ENCODE assay signal across 13 cellular contexts in genomic region chr1:17189632-17190525, GRCh38. TPM values are rescaled to one million over a fixed set of nuclear protein-coding genes. Genes with fewer than 3 reads are reported as not detected.
DNase-seq lines count a peak whose midpoint lies in the region; ATAC-seq and TF ChIP-seq lines count a peak whose summit lies in the region.
"Had no signal": no experiment of that assay in that cellular context is flagged by ENCODE, and none has a peak within 500 bp of the region (broad histone marks: within the 10 kb centered on the region; RNA-seq: fewer than 3 reads in every experiment).

No MANE protein-coding gene starts in this region.

- in situ Hi-C loops in GM13976 (cut with MboI; ENCODE audit: low sequenced_read_pairs, unreplicated experiment): no loop called here
- in situ Hi-C loops in HAP-1 (cut with MboI; ENCODE audit: low sequenced_read_pairs): no loop called here

- H3K36me3 ChIP-seq in MG63 (no peaks in the 10 kb centered on the region), mesodermal cell (ENCODE audit: control insufficient read depth, insufficient read depth, low read length) (no peaks in the 10 kb centered on the region), HAP-1 (replicated peaks) (no peaks in the 10 kb centered on the region)

- peak overlapping the region in 1 of 2 donors; percentile 16 for H3K27ac ChIP-seq in coronary artery
- H3K27ac ChIP-seq in mesodermal cell (ENCODE audit: low read depth, low read length, severe bottlenecking): peak overlapping the region; percentile 54

- H3K4me1 ChIP-seq in mesodermal cell (ENCODE audit: control insufficient read depth, insufficient read depth, low read length, poor library complexity, severe bottlenecking) (peaks cover 40% of the 10 kb centered on the region), HAP-1 (no peaks in the 10 kb centered on the region)

- DNase-seq in AG09309 (ENCODE audit: low read depth): peak; percentile 93
- peak; percentile 85 for DNase-seq in MG63
- DNase-seq in coronary artery (ENCODE audit: low spot score): peak; percentile 59
- DNase-seq in germinal center (ENCODE audit: low spot score): no peak
- DNase-seq in GM13976 (ENCODE audit: low spot score): no peak
- DNase-seq in HAP-1 (ENCODE audit: low spot score in 2 of 2): no peak
- DNase-seq: NCI-H524 had no signal

- H3K27me3 ChIP-seq in MG63: no peaks in the 10 kb centered on the region
- H3K27me3 ChIP-seq in HAP-1 (ENCODE audit: low read depth): no peaks in the 10 kb centered on the region

- no peak for ATAC-seq in HG03159 (IDR thresholded peaks at IDR 0.05; ENCODE audit: unreplicated experiment)
- ATAC-seq: activated naive CD4-positive, alpha-beta T cell treated with anti-CD3 and anti-CD28 coated beads, Interleukin-2, amount 50 U/mL, for 72 hours; natural killer cell treated with Interleukin-12 subunit alpha and Interleukin-12 subunit beta and Interleukin-15 and Interleukin-18, amount 100 ng/mL, for 72 hours had no signal

- TF ChIP-seq CTCF in AG09309 (IDR thresholded peaks at IDR 0.05; ENCODE audit: control insufficient read depth, insufficient read depth, low read depth, low read length, missing control alignments): no peak
- no peak for TF ChIP-seq CTCF in coronary artery (IDR thresholded peaks at IDR 0.05)
- TF ChIP-seq CTCF in GM13976 (IDR thresholded peaks at IDR 0.05; ENCODE audit: borderline replicate concordance, control extremely low read depth, extremely low read depth, insufficient read depth, missing control alignments): no peak

- H3K4me3 ChIP-seq in AG09309 (ENCODE audit: control insufficient read depth, low read depth, low read length): no peak overlapping the region; the same call in 1 of the 2 replicates
- no peak overlapping the region for H3K4me3 ChIP-seq in MG63
- no peak overlapping the region for H3K4me3 ChIP-seq in coronary artery
- H3K4me3 ChIP-seq in mesodermal cell (ENCODE audit: extremely low read depth, insufficient read depth, low read length, poor library complexity, severe bottlenecking): no peak overlapping the region
- H3K4me3 ChIP-seq in HAP-1: no peak overlapping the region

- H3K9me3 ChIP-seq in MG63 (peaks cover 8% of the 10 kb centered on the region), mesodermal cell (ENCODE audit: control insufficient read depth, low read length) (peaks cover 9% of the 10 kb centered on the region), HAP-1 (no peaks in the 10 kb centered on the region)

- 90 to 93% methylated on average over 7 to 9 of the region's 12 CpGs for WGBS in mesodermal cell (ENCODE audit: insufficient coverage in 2 of 2), 2 experiments

RNA-seq across cellular contexts. Expression of gene PADI1, which starts 15.0 kb away (rescaled TPM):
- 0.03 TPM in 1 of 2 replicates, not detected in the other for total RNA-seq in MG63 (2014; rRNA removed; shearing (Covaris generic); ENCODE audit: low replicate concordance)
- 0.33 TPM for polyA plus RNA-seq in mesodermal cell (2013, experiment 1 of 2)
- polyA plus RNA-seq in mesodermal cell (2013, experiment 2 of 2): 0.25 TPM
- total RNA-seq: activated naive CD4-positive, alpha-beta T cell treated with anti-CD3 and anti-CD28 coated beads, Interleukin-2, amount 50 U/mL, for 72 hours; natural killer cell treated with Interleukin-12 subunit alpha and Interleukin-12 subunit beta and Interleukin-15 and Interleukin-18, amount 100 ng/mL, for 72 hours had no signal
- polyA plus RNA-seq: CD14-positive monocyte had no signal

RNA-seq across cellular contexts. Expression of gene PADI3, which starts 59.0 kb away (rescaled TPM):
- 0.53 and 7.3 TPM in 2 replicates for total RNA-seq in MG63 (2014; rRNA removed; shearing (Covaris generic); ENCODE audit: low replicate concordance)
- polyA plus RNA-seq in mesodermal cell (2013, experiment 1 of 2): 0.15 TPM
- 0.15 TPM for polyA plus RNA-seq in mesodermal cell (2013, experiment 2 of 2)
- total RNA-seq: activated naive CD4-positive, alpha-beta T cell treated with anti-CD3 and anti-CD28 coated beads, Interleukin-2, amount 50 U/mL, for 72 hours; glomerular endothelial cell; natural killer cell treated with Interleukin-12 subunit alpha and Interleukin-12 subunit beta and Interleukin-15 and Interleukin-18, amount 100 ng/mL, for 72 hours had no signal
- polyA plus RNA-seq: CD14-positive monocyte had no signal

Comparison
In these comparisons a context has a peak if more than half of its experiments do, and no peak if none do; other contexts are left out.
1. DNase-seq: peak in AG09309 (single experiment), MG63 (single experiment) and coronary artery (single experiment); none in germinal center (single experiment), GM13976 (single experiment) and HAP-1 (0 of 2).